In genomic region chr9:35687972-35688557, GRCh38 we compare ENCODE assay signal across 12 cellular contexts. TPM values are rescaled to one million over a fixed set of nuclear protein-coding genes. Genes with fewer than 3 reads are reported as not detected.
DNase-seq lines count a peak whose midpoint lies in the region; ATAC-seq, FAIRE-seq and TF ChIP-seq lines count a peak whose summit lies in the region.
"Had no signal": no experiment of that assay in that cellular context is flagged by ENCODE, and none has a peak within 500 bp of the region (broad histone marks: within the 10 kb centered on the region; RNA-seq: fewer than 3 reads in every experiment).

No MANE protein-coding gene starts in this region.

- peaks cover 66% of the 10 kb centered on the region for H4K20me1 ChIP-seq in osteoblast (ENCODE audit: insufficient read depth, low read length)

- H3K36me3 ChIP-seq in osteoblast (ENCODE audit: insufficient read depth, low read length) (peaks cover 56% of the 10 kb centered on the region), kidney (ENCODE audit: control insufficient read depth in 1 of 2, insufficient read depth in 2 of 2, low read length in 2 of 2) (peaks cover 0 to 2% of the 10 kb centered on the region in 2 donors)

- H3K4me1 ChIP-seq in osteoblast (ENCODE audit: insufficient read depth, low read length) (peaks cover 53% of the 10 kb centered on the region), kidney (ENCODE audit: control insufficient read depth in 1 of 2, insufficient read depth in 1 of 2, low read depth in 1 of 2, low read length in 2 of 2) (peaks cover 0 to 6% of the 10 kb centered on the region in 2 donors)

- intact Hi-C loops in kidney (cut with DNase I), result no loop called here

- no peak for FAIRE-seq in kidney (lab: Jason Lieb, UNC)

- peak overlapping the region; percentile 81 for H3K4me3 ChIP-seq in AG09309 (ENCODE audit: control insufficient read depth, low read depth, low read length)
- peak overlapping the region; percentile 96 for H3K4me3 ChIP-seq in fibroblast of mammary gland (ENCODE audit: control insufficient read depth, low read depth, low read length)
- peak overlapping the region; percentile 93 for H3K4me3 ChIP-seq in osteoblast (ENCODE audit: insufficient read depth, low read length)
- peak overlapping the region in 1 of 2 donors; percentile 17 for H3K4me3 ChIP-seq in kidney (ENCODE audit: low read length in 2 of 2)

- DNase-seq in AG09309 (ENCODE audit: low read depth), result no peak
- no peak for DNase-seq in RWPE1 (ENCODE audit: low spot score)
- DNase-seq in fibroblast of mammary gland (ENCODE audit: low read depth), result no peak
- DNase-seq in osteoblast (ENCODE audit: insufficient read length, low spot score, missing footprints), result peak; percentile 79
- no peak for DNase-seq in midbrain (lab: John Stamatoyannopoulos, UW)
- no peak for DNase-seq in kidney
- no peak for DNase-seq in ecto neural progenitor cell (ENCODE audit: low spot score)
- DNase-seq: effector CD4-positive, alpha-beta T cell; stimulated activated CD4-positive, alpha-beta T cell treated with anti-CD3 and anti-CD28 coated beads, Interleukin-4, amount 100 ng/mL, for 4 hours had no signal

- H3K27me3 ChIP-seq in osteoblast (ENCODE audit: insufficient read depth, low read length), result no peaks in the 10 kb centered on the region

- POLR2A ChIA-PET in RWPE1 (lab: Yijun Ruan, JAX; ENCODE audit: low non-redundant PET), result interaction anchor here (1.3 to 2.1 kb wide), 2 partner anchors 9 to 23 kb away, joined by 3 to 6 read pairs; partner anchors contain the start of gene ARHGEF39

- H3K9ac ChIP-seq in kidney (ENCODE audit: low read length in 2 of 2), result no peak overlapping the region

- H3K79me2 ChIP-seq in osteoblast (ENCODE audit: insufficient read depth, low read length), result peaks cover 52% of the 10 kb centered on the region

- no peak overlapping the region for H2AFZ ChIP-seq in osteoblast (ENCODE audit: low read length)

- H3K9me3 ChIP-seq in osteoblast (ENCODE audit: low read depth, low read length) (no peaks in the 10 kb centered on the region), kidney (ENCODE audit: control insufficient read depth in 1 of 2, low read length in 2 of 2) (no peaks in the 10 kb centered on the region)

- H3K27ac ChIP-seq in RWPE1, result peak overlapping the region; percentile 93
- peak overlapping the region; percentile 83 for H3K27ac ChIP-seq in osteoblast (ENCODE audit: low read depth, low read length)
- no peak overlapping the region for H3K27ac ChIP-seq in kidney (ENCODE audit: low read depth in 2 of 2, low read length in 2 of 2)
- H3K27ac ChIP-seq: C4-2B had no signal

- no peak for ATAC-seq in GM21528 (IDR thresholded peaks at IDR 0.05; ENCODE audit: low FRiP score, unreplicated experiment)

- TF ChIP-seq CTCF in AG09309 (IDR thresholded peaks at IDR 0.05; ENCODE audit: control insufficient read depth, insufficient read depth, low read depth, low read length, missing control alignments) (no peak), RWPE1 (conservative IDR thresholded peaks at IDR 0.05; ENCODE audit: low read depth) (no peak), fibroblast of mammary gland (conservative IDR thresholded peaks at IDR 0.05; ENCODE audit: control insufficient read depth, insufficient read depth, low read depth, low read length) (no peak), osteoblast (IDR thresholded peaks at IDR 0.05; ENCODE audit: extremely low read depth, low read depth, low read length) (no peak), kidney (IDR thresholded peaks at IDR 0.05; ENCODE audit: borderline replicate concordance, extremely low read depth, insufficient read depth) (no peak)

- CTCF ChIA-PET in RWPE1 (lab: Yijun Ruan, JAX), result interaction anchor here (0.8 to 1.8 kb wide), 3 partner anchors 9 to 42 kb away, joined by 3 to 6 read pairs (median 4); no protein-coding TSS in a partner anchor

- peak overlapping the region; percentile 100 for H3K4me2 ChIP-seq in osteoblast (ENCODE audit: insufficient read depth, low read length)

RNA-seq across cellular contexts. Expression of gene TPM2, which starts 1.7 kb away (rescaled TPM):
- 911 and 946 TPM in 2 replicates for total RNA-seq in osteoblast
- total RNA-seq in kidney, result 218 TPM
- polyA plus RNA-seq in kidney (ENCODE audit: insufficient read depth, low read depth, low replicate concordance), result 287 TPM

RNA-seq across cellular contexts. Expression of gene CA9, which starts 14.3 kb away (rescaled TPM):
- total RNA-seq in osteoblast (not detected in 2 replicates), kidney (0.85 TPM)
- polyA plus RNA-seq in kidney (ENCODE audit: insufficient read depth, low read depth, low replicate concordance), result 0.67 TPM
- total RNA-seq: mononuclear cell had no signal

RNA-seq across cellular contexts. Expression of gene ARHGEF39, which starts 23.1 kb away (rescaled TPM):
- total RNA-seq in osteoblast (0.36 and 0.88 TPM in 2 replicates), kidney (0.72 TPM)
- 0.17 TPM for polyA plus RNA-seq in kidney (ENCODE audit: insufficient read depth, low read depth, low replicate concordance)

RNA-seq across cellular contexts. Expression of gene CCDC107, which starts 30.0 kb away (rescaled TPM):
- 10.6 and 15.6 TPM in 2 replicates for total RNA-seq in osteoblast
- 26.8 TPM for total RNA-seq in kidney
- 52.3 TPM for polyA plus RNA-seq in kidney (ENCODE audit: insufficient read depth, low read depth, low replicate concordance)

RNA-seq across cellular contexts. Expression of gene RMRP, which starts 30.2 kb away (rescaled TPM):
- 88,726 and 110,601 TPM in 2 replicates for total RNA-seq in osteoblast
- 36,256 TPM for total RNA-seq in kidney
- polyA plus RNA-seq in kidney (ENCODE audit: insufficient read depth, low read depth, low replicate concordance), result not detected

Comparison
In these comparisons a context has a peak if more than half of its experiments do, and no peak if none do; other contexts are left out.
1. H3K27ac ChIP-seq: peak in RWPE1 (single experiment) and osteoblast (single experiment); none in kidney (0 of 2).